In genomic region chr2:217932661-217933325, GRCh38 we compare ENCODE assay signal across 9 cellular contexts.
DNase-seq lines count a peak whose midpoint lies in the region; ATAC-seq and TF ChIP-seq lines count a peak whose summit lies in the region.
"Had no signal": no experiment of that assay in that cellular context is flagged by ENCODE, and none has a peak within 500 bp of the region (broad histone marks: within the 10 kb centered on the region; RNA-seq: fewer than 3 reads in every experiment).

No MANE protein-coding gene starts in this region.

- H3K36me3 ChIP-seq in BE2C, result peaks cover 3% of the 10 kb centered on the region; the same call in 1 of the 2 replicates
- H3K36me3 ChIP-seq in osteoblast (ENCODE audit: insufficient read depth, low read length), result peaks cover 5% of the 10 kb centered on the region

- H3K4me1 ChIP-seq in BE2C (peaks cover 55% of the 10 kb centered on the region), osteoblast (ENCODE audit: insufficient read depth, low read length) (peaks cover 77% of the 10 kb centered on the region)

- peak; percentile 94 for DNase-seq in BE2C
- peak; percentile 15 for DNase-seq in NCI-H748 treated with DMSO at 0.1 percent for 48 hours (lab: John Stamatoyannopoulos, UW)
- no peak for DNase-seq in fibroblast of villous mesenchyme (ENCODE audit: low read depth)
- DNase-seq in osteoblast (ENCODE audit: insufficient read length, low spot score, missing footprints), result peak; percentile 31
- DNase-seq in OCI-M2 (lab: John Stamatoyannopoulos, UW; ENCODE audit: unreplicated experiment), result no peak
- DNase-seq in epidermal melanocyte (ENCODE audit: insufficient read length, low spot score), result no peak
- DNase-seq in activated CD8-positive, alpha-beta memory T cell treated with anti-CD3 and anti-CD28 coated beads, Interleukin-2, amount 50 U/mL, for 4 hours, result no peak
- DNase-seq: erythroblast had no signal

- peaks cover 75% of the 10 kb centered on the region for H3K79me2 ChIP-seq in osteoblast (ENCODE audit: insufficient read depth, low read length)

- no peak overlapping the region for H2AFZ ChIP-seq in osteoblast (ENCODE audit: low read length)

- H3K27me3 ChIP-seq in BE2C (no peaks in the 10 kb centered on the region), osteoblast (ENCODE audit: insufficient read depth, low read length) (no peaks in the 10 kb centered on the region)

- H3K4me3 ChIP-seq in BE2C (ENCODE audit: low read depth, low read length) (peak overlapping the region; percentile 43), fibroblast of villous mesenchyme (ENCODE audit: low read depth, low read length) (no peak overlapping the region), osteoblast (ENCODE audit: insufficient read depth, low read length) (no peak overlapping the region)

- no peak for ATAC-seq in GM18868 (IDR thresholded peaks at IDR 0.05; ENCODE audit: unreplicated experiment)

- TF ChIP-seq CTCF in BE2C (IDR thresholded peaks at IDR 0.05; ENCODE audit: low read depth, low read length), result peak; percentile 54
- peak; percentile 11 for TF ChIP-seq CTCF in fibroblast of villous mesenchyme (IDR thresholded peaks at IDR 0.05; ENCODE audit: insufficient read depth, low read depth, low read length)
- peak; percentile 36 for TF ChIP-seq CTCF in osteoblast (IDR thresholded peaks at IDR 0.05; ENCODE audit: extremely low read depth, low read depth, low read length)

- H3K27ac ChIP-seq in osteoblast (ENCODE audit: low read depth, low read length), result peak overlapping the region; percentile 92

- peaks cover 5% of the 10 kb centered on the region for H4K20me1 ChIP-seq in osteoblast (ENCODE audit: insufficient read depth, low read length)

- H3K4me2 ChIP-seq in osteoblast (ENCODE audit: insufficient read depth, low read length), result no peak overlapping the region

- H3K9me3 ChIP-seq in BE2C (no peaks in the 10 kb centered on the region), osteoblast (ENCODE audit: low read depth, low read length) (no peaks in the 10 kb centered on the region)

Comparison
In these comparisons a context has a peak if more than half of its experiments do, and no peak if none do; other contexts are left out.
1. DNase-seq: peak in BE2C (single experiment), NCI-H748 treated with DMSO at 0.1 percent for 48 hours (single experiment) and osteoblast (single experiment); none in fibroblast of villous mesenchyme (single experiment), OCI-M2 (single experiment), epidermal melanocyte (single experiment) and activated CD8-positive, alpha-beta memory T cell treated with anti-CD3 and anti-CD28 coated beads, Interleukin-2, amount 50 U/mL, for 4 hours (single experiment).
2. Peak in every context shown above with its lines, with median percentiles within 50 percentile points of each other: CTCF ChIP-seq.